ENCODE assay signal across 24 cellular contexts in genomic region chr3:12922881-12923431, GRCh38.
"Had no signal": no experiment of that assay in that cellular context is flagged by ENCODE, and none has a peak within 500 bp of the region (broad histone marks: within the 10 kb centered on the region; RNA-seq: fewer than 3 reads in every experiment).

No MANE protein-coding gene starts in this region.

- H3K27me3 ChIP-seq: ascending aorta, breast epithelium, right atrium auricular region, stomach, upper lobe of left lung had no signal

- DNase-seq: activated CD4-positive, alpha-beta T cell treated with anti-CD3 and anti-CD28 coated beads, Interleukin-2, amount 10 ng/mL, durations not matched to agents 24 days and 14 days; activated CD8-positive, alpha-beta T cell treated with anti-CD3 and anti-CD28 coated beads for 36 hours; activated naive CD4-positive, alpha-beta T cell treated with anti-CD3 and anti-CD28 coated beads, Interleukin-2, amount 10 ng/mL, durations not matched to agents 7 days and 5 days; activated naive CD8-positive, alpha-beta T cell treated with anti-CD3 and anti-CD28 coated beads, Interleukin-2, amount 50 U/mL, for 24 hours; activated T-cell treated with anti-CD3 and anti-CD28 coated beads, Interleukin-2, amount 50 U/mL, for 24 hours; cerebellar nuclear complex; cortex of kidney; effector memory CD8-positive, alpha-beta T cell; hypothalamus; islet precursor cell; left colon; stimulated activated CD4-positive, alpha-beta T cell treated with anti-CD3 and anti-CD28 coated beads, Interleukin-2, amount 100 ng/mL, for 24 hours; stomach; T-helper 1 cell; T1000 had no signal

- H3K4me3 Mint-ChIP-seq: activated CD4-positive, alpha-beta T cell treated with anti-CD3 and anti-CD28 coated beads, Interleukin-2, amount 10 ng/mL, durations not matched to agents 24 days and 14 days; activated CD8-positive, alpha-beta T cell treated with anti-CD3 and anti-CD28 coated beads for 36 hours; activated naive CD4-positive, alpha-beta T cell treated with anti-CD3 and anti-CD28 coated beads, Interleukin-2, amount 10 ng/mL, durations not matched to agents 7 days and 5 days; activated naive CD8-positive, alpha-beta T cell treated with anti-CD3 and anti-CD28 coated beads, Interleukin-2, amount 50 U/mL, for 24 hours; activated T-cell treated with anti-CD3 and anti-CD28 coated beads, Interleukin-2, amount 50 U/mL, for 24 hours; effector memory CD8-positive, alpha-beta T cell; neural crest cell had no signal

- ATAC-seq: activated CD8-positive, alpha-beta T cell treated with anti-CD3 and anti-CD28 coated beads for 36 hours; activated naive CD8-positive, alpha-beta T cell treated with anti-CD3 and anti-CD28 coated beads, Interleukin-2, amount 50 U/mL, for 24 hours; effector memory CD8-positive, alpha-beta T cell; left colon had no signal

- H3K4me1 ChIP-seq: breast epithelium, prostate gland had no signal

- H3K9me3 Mint-ChIP-seq: activated CD4-positive, alpha-beta T cell treated with anti-CD3 and anti-CD28 coated beads, Interleukin-2, amount 10 ng/mL, durations not matched to agents 24 days and 14 days; activated CD8-positive, alpha-beta T cell treated with anti-CD3 and anti-CD28 coated beads for 36 hours; activated naive CD4-positive, alpha-beta T cell treated with anti-CD3 and anti-CD28 coated beads, Interleukin-2, amount 10 ng/mL, durations not matched to agents 7 days and 5 days; activated naive CD8-positive, alpha-beta T cell treated with anti-CD3 and anti-CD28 coated beads, Interleukin-2, amount 50 U/mL, for 24 hours; activated T-cell treated with anti-CD3 and anti-CD28 coated beads, Interleukin-2, amount 50 U/mL, for 24 hours; activated T-helper 2 cell treated with anti-CD3 and anti-CD28 coated beads, Interferon-gamma antibody, Interleukin-2, Interleukin-4, amounts not matched to agents 10 μg/mL and 5 μg/mL and 100 μg/mL, durations not matched to agents 14 hours and 24 hours and 36 hours; effector memory CD8-positive, alpha-beta T cell; neural crest cell had no signal

- H3K9me3 ChIP-seq: ascending aorta, breast epithelium, prostate gland, right atrium auricular region, stomach, thoracic aorta, upper lobe of left lung had no signal

- H3K27ac Mint-ChIP-seq: activated CD4-positive, alpha-beta T cell treated with anti-CD3 and anti-CD28 coated beads, Interleukin-2, amount 10 ng/mL, durations not matched to agents 24 days and 14 days; activated CD8-positive, alpha-beta T cell treated with anti-CD3 and anti-CD28 coated beads for 36 hours; activated naive CD4-positive, alpha-beta T cell treated with anti-CD3 and anti-CD28 coated beads, Interleukin-2, amount 10 ng/mL, durations not matched to agents 7 days and 5 days; activated naive CD8-positive, alpha-beta T cell treated with anti-CD3 and anti-CD28 coated beads, Interleukin-2, amount 50 U/mL, for 24 hours; activated T-cell treated with anti-CD3 and anti-CD28 coated beads, Interleukin-2, amount 50 U/mL, for 24 hours; activated T-helper 2 cell treated with anti-CD3 and anti-CD28 coated beads, Interferon-gamma antibody, Interleukin-2, Interleukin-4, amounts not matched to agents 10 μg/mL and 5 μg/mL and 100 μg/mL, durations not matched to agents 14 hours and 24 hours and 36 hours had no signal

- H3K27ac ChIP-seq: ascending aorta, breast epithelium, epithelial cell of prostate, prostate gland, stomach, thoracic aorta had no signal

- H3K4me3 ChIP-seq: ascending aorta, breast epithelium, prostate gland, right atrium auricular region, stomach, thoracic aorta, upper lobe of left lung had no signal

- H3K36me3 ChIP-seq: breast epithelium had no signal

- H3K27me3 Mint-ChIP-seq: activated CD4-positive, alpha-beta T cell treated with anti-CD3 and anti-CD28 coated beads, Interleukin-2, amount 10 ng/mL, durations not matched to agents 24 days and 14 days; activated CD8-positive, alpha-beta T cell treated with anti-CD3 and anti-CD28 coated beads for 36 hours; activated naive CD4-positive, alpha-beta T cell treated with anti-CD3 and anti-CD28 coated beads, Interleukin-2, amount 10 ng/mL, durations not matched to agents 7 days and 5 days; activated naive CD8-positive, alpha-beta T cell treated with anti-CD3 and anti-CD28 coated beads, Interleukin-2, amount 50 U/mL, for 24 hours; activated T-cell treated with anti-CD3 and anti-CD28 coated beads, Interleukin-2, amount 50 U/mL, for 24 hours; effector memory CD8-positive, alpha-beta T cell had no signal

- H3K4me1 Mint-ChIP-seq: activated CD4-positive, alpha-beta T cell treated with anti-CD3 and anti-CD28 coated beads, Interleukin-2, amount 10 ng/mL, durations not matched to agents 24 days and 14 days; neural crest cell had no signal
